In genomic region chr1:79852004-79852403, GRCh38 we compare ENCODE assay signal across 14 cellular contexts.
DNase-seq lines count a peak whose midpoint lies in the region; ATAC-seq and TF ChIP-seq lines count a peak whose summit lies in the region.
"Had no signal": no experiment of that assay in that cellular context is flagged by ENCODE, and none has a peak within 500 bp of the region (broad histone marks: within the 10 kb centered on the region; RNA-seq: fewer than 3 reads in every experiment).

No MANE protein-coding gene starts in this region.

- intact Hi-C loops in cardiac septum (cut with DNase I) = no loop called here
- intact Hi-C loops in naive thymus-derived CD4-positive, alpha-beta T cell (cut with micrococcal nuclease) = no loop called here

- no peak overlapping the region for H3K27ac Mint-ChIP-seq in neural crest cell (ENCODE audit: unreplicated experiment)
- H3K27ac Mint-ChIP-seq in naive thymus-derived CD4-positive, alpha-beta T cell = no peak overlapping the region

- H3K27ac ChIP-seq in SU-DHL-6 (ENCODE audit: low read depth, low read length) (no peak overlapping the region), smooth muscle cell (ENCODE audit: low read depth) (no peak overlapping the region)
- H3K27ac ChIP-seq in naive thymus-derived CD4-positive, alpha-beta T cell (ENCODE audit: low read depth, low read length) = no peak overlapping the region
- H3K27ac ChIP-seq: breast epithelium, sigmoid colon, suprapubic skin had no signal

- H3F3A ChIP-seq in SU-DHL-6 (ENCODE audit: insufficient read depth) (no peaks in the 10 kb centered on the region), smooth muscle cell (ENCODE audit: low read depth) (no peaks in the 10 kb centered on the region)

- H2AFZ ChIP-seq in SU-DHL-6 (ENCODE audit: low read depth, low read length, severe bottlenecking) = no peak overlapping the region
- no peak overlapping the region for H2AFZ ChIP-seq in smooth muscle cell (ENCODE audit: low read depth)

- WGBS in smooth muscle cell (ENCODE audit: low lambda C conversion rate) = 60% methylated on average over 3 of the region's 3 CpGs

- H3K4me3 ChIP-seq in SU-DHL-6 (ENCODE audit: insufficient read depth, low read length, poor library complexity, severe bottlenecking) (no peak overlapping the region), smooth muscle cell (no peak overlapping the region)
- no peak overlapping the region for H3K4me3 ChIP-seq in naive thymus-derived CD4-positive, alpha-beta T cell (ENCODE audit: low read length)
- H3K4me3 ChIP-seq: breast epithelium, sigmoid colon, suprapubic skin had no signal

- no peaks in the 10 kb centered on the region for H4K20me1 ChIP-seq in SU-DHL-6 (ENCODE audit: low read depth, low read length)
- H4K20me1 ChIP-seq in smooth muscle cell (ENCODE audit: low read depth) = no peaks in the 10 kb centered on the region

- H3K4me3 Mint-ChIP-seq in neural crest cell = no peak overlapping the region
- no peak overlapping the region for H3K4me3 Mint-ChIP-seq in naive thymus-derived CD4-positive, alpha-beta T cell

- POLR2A ChIA-PET in naive thymus-derived CD4-positive, alpha-beta T cell (lab: Charles Lee) = no interaction called here

- DNase-seq in neural crest cell (ENCODE audit: low read depth, low spot score) (no peak), cardiac septum (ENCODE audit: low spot score) (no peak), smooth muscle cell (lab: John Stamatoyannopoulos, UW; ENCODE audit: unreplicated experiment) (no peak)
- no peak for DNase-seq in activated CD4-positive, CD25-positive, alpha-beta regulatory T cell (lab: John Stamatoyannopoulos, UW)
- no peak for DNase-seq in naive thymus-derived CD4-positive, alpha-beta T cell
- DNase-seq: activated CD4-positive, alpha-beta T cell treated with anti-CD3 and anti-CD28 coated beads, Interleukin-2, amount 50 U/mL, for 1 hour; activated effector memory CD4-positive, alpha-beta T cell treated with anti-CD3 and anti-CD28 coated beads, Interleukin-2, amount 50 U/mL, for 16 hours; COR-L47; sigmoid colon had no signal

- H3K79me2 ChIP-seq in SU-DHL-6 (ENCODE audit: insufficient read depth, low read length) (no peaks in the 10 kb centered on the region), smooth muscle cell (ENCODE audit: low read depth) (no peaks in the 10 kb centered on the region)

- peaks cover 67% of the 10 kb centered on the region for H3K4me1 Mint-ChIP-seq in neural crest cell
- H3K4me1 Mint-ChIP-seq in naive thymus-derived CD4-positive, alpha-beta T cell = no peaks in the 10 kb centered on the region

- H3K36me3 Mint-ChIP-seq in neural crest cell (ENCODE audit: low read depth) = peaks cover 3% of the 10 kb centered on the region
- no peaks in the 10 kb centered on the region for H3K36me3 Mint-ChIP-seq in naive thymus-derived CD4-positive, alpha-beta T cell

- H3K9ac ChIP-seq in SU-DHL-6 (ENCODE audit: low read length) (no peak overlapping the region), smooth muscle cell (ENCODE audit: low read depth) (no peak overlapping the region)

- no peak overlapping the region for H3K4me2 ChIP-seq in SU-DHL-6 (ENCODE audit: low read depth, low read length, poor library complexity, severe bottlenecking)
- H3K4me2 ChIP-seq in smooth muscle cell = no peak overlapping the region

- H3K9me2 ChIP-seq in SU-DHL-6 (replicated peaks; ENCODE audit: insufficient read depth, low read length) = no peaks in the 10 kb centered on the region

- TF ChIP-seq CTCF in SU-DHL-6 (IDR thresholded peaks at IDR 0.05; ENCODE audit: insufficient read depth, low read length, poor library complexity, severe bottlenecking) (peak; percentile 26), neural crest cell (conservative IDR thresholded peaks at IDR 0.05) (peak; percentile 53), smooth muscle cell (IDR thresholded peaks at IDR 0.05; ENCODE audit: borderline replicate concordance, insufficient read depth, poor library complexity, severe bottlenecking) (no peak)

- no peaks in the 10 kb centered on the region for H3K27me3 Mint-ChIP-seq in neural crest cell (ENCODE audit: low read depth)
- no peaks in the 10 kb centered on the region for H3K27me3 Mint-ChIP-seq in naive thymus-derived CD4-positive, alpha-beta T cell

- H3K4me1 ChIP-seq in naive thymus-derived CD4-positive, alpha-beta T cell (ENCODE audit: control insufficient read depth in 2 of 2, insufficient read depth in 2 of 2, low read length in 2 of 2) = no peaks in the 10 kb centered on the region
- H3K4me1 ChIP-seq in smooth muscle cell (ENCODE audit: low read depth) = no peaks in the 10 kb centered on the region
- H3K4me1 ChIP-seq: breast epithelium, sigmoid colon, suprapubic skin had no signal

- CTCF ChIA-PET in naive thymus-derived CD4-positive, alpha-beta T cell (lab: Charles Lee) = no interaction called here

- H3K9me3 Mint-ChIP-seq in neural crest cell = peaks cover 2% of the 10 kb centered on the region
- peaks cover 0 to 14% (median 4%) of the 10 kb centered on the region in 11 donors for H3K9me3 Mint-ChIP-seq in naive thymus-derived CD4-positive, alpha-beta T cell

- H3K9me3 ChIP-seq in SU-DHL-6 (ENCODE audit: insufficient read depth, low read length) (no peaks in the 10 kb centered on the region), smooth muscle cell (replicated peaks; ENCODE audit: low read depth) (no peaks in the 10 kb centered on the region)
- no peaks in the 10 kb centered on the region for H3K9me3 ChIP-seq in naive thymus-derived CD4-positive, alpha-beta T cell (ENCODE audit: control insufficient read depth in 2 of 3, low read length in 3 of 3)
- H3K9me3 ChIP-seq: breast epithelium, sigmoid colon, suprapubic skin had no signal

- ATAC-seq in GM18867 (IDR thresholded peaks at IDR 0.05; ENCODE audit: unreplicated experiment) = peak; percentile 84
- peak; percentile 57 for ATAC-seq in HG03175 (IDR thresholded peaks at IDR 0.05; ENCODE audit: unreplicated experiment)
- no peak for ATAC-seq in naive thymus-derived CD4-positive, alpha-beta T cell

- no peaks in the 10 kb centered on the region; the same call in 1 of the 2 replicates for H3K36me3 ChIP-seq in SU-DHL-6 (ENCODE audit: low read length)
- H3K36me3 ChIP-seq in naive thymus-derived CD4-positive, alpha-beta T cell (ENCODE audit: control insufficient read depth in 2 of 3, insufficient read depth in 3 of 3, low read length in 3 of 3) = no peaks in the 10 kb centered on the region
- no peaks in the 10 kb centered on the region for H3K36me3 ChIP-seq in smooth muscle cell (ENCODE audit: low read depth)
- H3K36me3 ChIP-seq: breast epithelium, sigmoid colon, suprapubic skin had no signal

- no peaks in the 10 kb centered on the region for H3K27me3 ChIP-seq in SU-DHL-6 (ENCODE audit: low read length)
- H3K27me3 ChIP-seq in naive thymus-derived CD4-positive, alpha-beta T cell (ENCODE audit: control insufficient read depth in 2 of 2, insufficient read depth in 2 of 2, low read length in 2 of 2) = no peaks in the 10 kb centered on the region
- no peaks in the 10 kb centered on the region for H3K27me3 ChIP-seq in smooth muscle cell (ENCODE audit: low read depth)
- H3K27me3 ChIP-seq: breast epithelium, sigmoid colon, suprapubic skin had no signal
